ENCODE assay signal across 28 cellular contexts in genomic region chr15:87959658-87960057, GRCh38.
"Had no signal": no experiment of that assay in that cellular context is flagged by ENCODE, and none has a peak within 500 bp of the region (broad histone marks: within the 10 kb centered on the region; RNA-seq: fewer than 3 reads in every experiment).

No MANE protein-coding gene starts in this region.

- DNase-seq: activated CD4-positive, alpha-beta memory T cell treated with anti-CD3 and anti-CD28 coated beads for 36 hours; activated CD4-positive, alpha-beta T cell treated with anti-CD3 and anti-CD28 coated beads for 36 hours; activated CD4-positive, alpha-beta T cell treated with anti-CD3 and anti-CD28 coated beads, Interleukin-2, amount 10 ng/mL, durations not matched to agents 24 days and 14 days; activated CD4-positive, CD25-positive, alpha-beta regulatory T cell; activated CD4-positive, CD25-positive, alpha-beta regulatory T cell treated with anti-CD3 and anti-CD28 coated beads, Interleukin-2, amount 50 U/mL, for 72 hours; activated CD8-positive, alpha-beta memory T cell treated with anti-CD3 and anti-CD28 coated beads, Interleukin-2, amount 10 ng/mL, durations not matched to agents 7 days and 5 days; activated CD8-positive, alpha-beta memory T cell treated with anti-CD3 and anti-CD28 coated beads, Interleukin-2, amount 50 U/mL, for 4 hours; activated CD8-positive, alpha-beta T cell treated with anti-CD3 and anti-CD28 coated beads, Interleukin-2, amount 10 ng/mL, durations not matched to agents 7 days and 5 days; activated effector memory CD4-positive, alpha-beta T cell treated with anti-CD3 and anti-CD28 coated beads, Interleukin-2, amount 50 U/mL, for 16 hours; activated naive CD4-positive, alpha-beta T cell treated with anti-CD3 and anti-CD28 coated beads for 36 hours; activated naive CD8-positive, alpha-beta T cell treated with anti-CD3 and anti-CD28 coated beads for 36 hours; activated naive CD8-positive, alpha-beta T cell treated with anti-CD3 and anti-CD28 coated beads, Interleukin-2, amount 50 U/mL, for 24 hours; activated T-cell treated with anti-CD3 and anti-CD28 coated beads, Interleukin-2, amount 50 U/mL, for 1 hour; activated T-cell treated with anti-CD3 and anti-CD28 coated beads, Interleukin-2, amount 50 U/mL, for 48 hours; adrenal gland; amygdala; central memory CD4-positive, alpha-beta T cell; cortex of kidney; dermis blood vessel endothelial cell; effector CD4-positive, alpha-beta T cell; effector memory CD8-positive, alpha-beta T cell; foreskin melanocyte; head of caudate nucleus; T-helper 2 cell had no signal

- H3K27ac ChIP-seq: adrenal gland, breast epithelium, cardiac muscle cell, esophagus muscularis mucosa had no signal

- H3K36me3 ChIP-seq: adrenal gland, ascending aorta, breast epithelium, cardiac muscle cell, esophagus muscularis mucosa had no signal

- H3K4me3 ChIP-seq: adrenal gland, ascending aorta, breast epithelium, cardiac muscle cell, esophagus muscularis mucosa had no signal

- H3K4me1 ChIP-seq: adrenal gland, breast epithelium had no signal

- H3K27me3 ChIP-seq: adrenal gland, ascending aorta, breast epithelium, cardiac muscle cell, esophagus muscularis mucosa had no signal

- ATAC-seq: activated CD4-positive, alpha-beta T cell treated with anti-CD3 and anti-CD28 coated beads for 36 hours; activated CD8-positive, alpha-beta memory T cell treated with anti-CD3 and anti-CD28 coated beads, Interleukin-2, amount 10 ng/mL, durations not matched to agents 7 days and 5 days; activated CD8-positive, alpha-beta T cell treated with anti-CD3 and anti-CD28 coated beads, Interleukin-2, amount 10 ng/mL, durations not matched to agents 7 days and 5 days; activated naive CD8-positive, alpha-beta T cell treated with anti-CD3 and anti-CD28 coated beads, Interleukin-2, amount 50 U/mL, for 24 hours; effector memory CD8-positive, alpha-beta T cell had no signal

- H3K9me3 ChIP-seq: adrenal gland, ascending aorta, breast epithelium, esophagus muscularis mucosa had no signal
